In genomic region chrX:141301017-141301416, GRCh38 we compare ENCODE assay signal across 30 cellular contexts. TPM values are rescaled to one million over a fixed set of nuclear protein-coding genes. Genes with fewer than 3 reads are reported as not detected.
"Had no signal": no experiment of that assay in that cellular context is flagged by ENCODE, and none has a peak within 500 bp of the region (broad histone marks: within the 10 kb centered on the region; RNA-seq: fewer than 3 reads in every experiment).

No MANE protein-coding gene starts in this region.

- H3K9me3 ChIP-seq: esophagus muscularis mucosa, gastrocnemius medialis, left lung, lower lobe of right lung, mucosa of descending colon had no signal

- H3K4me1 ChIP-seq: esophagus muscularis mucosa, gastrocnemius medialis, heart right ventricle, left lung, lower lobe of right lung had no signal

- H3K4me3 ChIP-seq: coronary artery, dorsolateral prefrontal cortex, esophagus muscularis mucosa, gastrocnemius medialis, heart right ventricle, left lung, lower lobe of right lung, mucosa of descending colon had no signal

- H3K36me3 ChIP-seq: esophagus muscularis mucosa, gastrocnemius medialis, heart right ventricle, left lung, lower lobe of right lung had no signal

- H3K27ac ChIP-seq: coronary artery, dorsolateral prefrontal cortex, esophagus muscularis mucosa, gastrocnemius medialis, heart right ventricle, left lung, lower lobe of right lung had no signal

- H3K27me3 ChIP-seq: esophagus muscularis mucosa, gastrocnemius medialis, heart right ventricle, left lung had no signal

- DNase-seq: dermis blood vessel endothelial cell; dorsolateral prefrontal cortex; effector CD4-positive, alpha-beta T cell; effector memory CD4-positive, alpha-beta T cell; foreskin fibroblast; foreskin melanocyte; gastrocnemius medialis; glutamatergic neuron; head of caudate nucleus; heart right ventricle; hippocampal formation; left cardiac atrium; left lung; left ventricle myocardium superior; lower lobe of right lung; mesenchymal stem cell; mucosa of descending colon; naive B cell; naive thymus-derived CD8-positive, alpha-beta T cell had no signal

- ATAC-seq: gastrocnemius medialis; heart right ventricle; left cardiac atrium; left lung; left ventricle myocardium superior; lower lobe of right lung; mucosa of descending colon; naive thymus-derived CD8-positive, alpha-beta T cell had no signal

RNA-seq across cellular contexts. Expression of gene SPANXC, which starts 58.7 kb away (rescaled TPM):
- total RNA-seq: dermis blood vessel endothelial cell; dorsolateral prefrontal cortex; endothelial cell of umbilical vein; epithelial cell of proximal tubule; esophagus muscularis mucosa; gastrocnemius medialis; glomerular endothelial cell; heart right ventricle; kidney epithelial cell; left cardiac atrium; left lung; left ventricle myocardium superior; lower leg skin; lower lobe of right lung; lung microvascular endothelial cell; mesenteric fat pad; mesothelial cell of epicardium; mucosa of descending colon; myocyte; naive thymus-derived CD8-positive, alpha-beta T cell had no signal
